Comparison of ENCODE assay signal across 28 cellular contexts in the genomic region with DNA sequence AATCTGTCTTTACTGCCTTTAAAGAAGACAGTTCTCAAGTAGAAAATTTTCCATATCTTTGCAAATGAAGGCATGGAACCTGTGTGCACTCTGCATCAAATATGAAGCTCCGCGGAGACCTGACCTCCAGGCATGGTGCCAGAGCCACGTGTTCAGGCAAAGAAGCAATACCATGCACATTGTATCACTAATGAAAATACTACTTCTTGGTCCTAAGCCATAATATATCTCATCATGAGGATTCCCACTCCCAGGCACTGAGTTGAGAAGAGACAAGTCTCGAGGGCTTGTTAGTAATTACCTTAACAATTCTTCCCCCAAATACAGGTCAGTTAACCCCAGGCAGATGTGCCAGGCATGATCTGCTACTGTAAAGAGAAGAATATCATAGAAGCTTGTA. TPM values are rescaled to one million over a fixed set of nuclear protein-coding genes. Genes with fewer than 3 reads are reported as not detected.
"Had no signal": no experiment of that assay in that cellular context is flagged by ENCODE, and none has a peak within 500 bp of the region (broad histone marks: within the 10 kb centered on the region; RNA-seq: fewer than 3 reads in every experiment).

No MANE protein-coding gene starts in this region.

- H3K4me3 ChIP-seq: coronary artery, dorsolateral prefrontal cortex, esophagus muscularis mucosa, gastroesophageal sphincter, heart right ventricle, hepatocyte had no signal

- H3K27me3 ChIP-seq: esophagus muscularis mucosa, gastroesophageal sphincter, hepatocyte had no signal

- H3K27ac ChIP-seq: coronary artery, dorsolateral prefrontal cortex, esophagus muscularis mucosa, gastroesophageal sphincter, heart right ventricle, hepatocyte, WERI-Rb-1 had no signal

- H3K9me3 ChIP-seq: esophagus muscularis mucosa, gastroesophageal sphincter, heart right ventricle had no signal

- ATAC-seq: activated CD4-positive, CD25-positive, alpha-beta regulatory T cell treated with anti-CD3 and anti-CD28 coated beads, Interleukin-2, amount 50 U/mL, for 24 hours; activated CD8-positive, alpha-beta T cell treated with anti-CD3 and anti-CD28 coated beads for 36 hours; activated T-cell treated with anti-CD3 and anti-CD28 coated beads, Interleukin-2, amount 50 U/mL, for 4 hours; activated T-helper 17 cell treated with anti-CD3 and anti-CD28 coated beads, Interleukin-2, amount 50 U/mL, for 72 hours; gastroesophageal sphincter; heart right ventricle; T-helper 17 cell had no signal

- H3K36me3 ChIP-seq: esophagus muscularis mucosa, gastroesophageal sphincter, heart right ventricle, WERI-Rb-1 had no signal

- H3K4me1 ChIP-seq: esophagus muscularis mucosa, gastroesophageal sphincter, heart right ventricle had no signal

- DNase-seq: activated B cell treated with CpG ODN at 0.5 μM for 24 hours; activated CD4-positive, alpha-beta T cell treated with anti-CD3 and anti-CD28 coated beads for 48 hours; activated CD4-positive, alpha-beta T cell treated with anti-CD3 and anti-CD28 coated beads, Interleukin-2, amount 50 U/mL, for 1 hour; activated CD4-positive, alpha-beta T cell treated with anti-CD3 and anti-CD28 coated beads, Interleukin-2, amount 50 U/mL, for 48 hours; activated CD8-positive, alpha-beta memory T cell treated with anti-CD3 and anti-CD28 coated beads for 24 hours; activated CD8-positive, alpha-beta T cell treated with anti-CD3 and anti-CD28 coated beads for 36 hours; activated effector memory CD4-positive, alpha-beta T cell treated with Interleukin-2 at 50 U/mL for 16 hours; activated gamma-delta T cell treated with Interleukin-2 at 50 U/mL for 16 hours; activated naive CD4-positive, alpha-beta T cell treated with anti-CD3 and anti-CD28 coated beads, Interleukin-2, amount 50 U/mL, for 16 hours; activated naive CD4-positive, alpha-beta T cell treated with Interleukin-2 at 50 U/mL for 16 hours; activated T-cell treated with anti-CD3 and anti-CD28 coated beads, Interleukin-2, amount 50 U/mL, for 4 hours; amniotic stem cell; anterior cingulate cortex; dorsolateral prefrontal cortex; effector memory CD4-positive, alpha-beta T cell; endodermal cell; erythroblast; foreskin melanocyte; heart right ventricle; T-helper 17 cell; T1000; WERI-Rb-1 had no signal

RNA-seq across cellular contexts. Expression of gene PCDH19, which starts 56.7 kb away (rescaled TPM):
- total RNA-seq: activated B cell treated with CpG ODN at 0.5 μM for 24 hours; activated CD8-positive, alpha-beta T cell treated with anti-CD3 and anti-CD28 coated beads for 36 hours; activated T-cell treated with anti-CD3 and anti-CD28 coated beads, Interleukin-2, amount 50 U/mL, for 4 hours; activated T-helper 17 cell treated with anti-CD3 and anti-CD28 coated beads, Interleukin-2, amount 50 U/mL, for 72 hours had no signal
